28 cellular contexts compared by ENCODE assay signal in the genomic region with DNA sequence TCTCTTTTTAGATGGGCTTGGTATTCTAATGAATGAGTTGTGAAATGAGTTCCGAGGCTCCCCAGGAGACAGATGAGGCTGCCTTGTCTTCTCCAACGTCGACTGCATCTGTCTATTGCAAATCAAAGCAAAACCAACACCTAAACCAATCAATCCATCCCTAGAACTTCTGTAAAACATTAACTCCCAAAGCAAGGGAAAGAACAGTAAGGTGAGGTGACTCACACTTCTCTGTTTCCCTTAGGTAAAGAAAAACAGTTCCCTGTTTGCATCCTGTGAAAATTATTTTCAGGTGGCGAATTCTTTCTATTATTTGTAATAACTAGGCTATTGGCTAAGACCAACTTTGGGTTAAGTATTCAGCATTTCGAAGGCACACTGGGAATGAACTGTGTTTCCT.
"Had no signal": no experiment of that assay in that cellular context is flagged by ENCODE, and none has a peak within 500 bp of the region (broad histone marks: within the 10 kb centered on the region; RNA-seq: fewer than 3 reads in every experiment).

No MANE protein-coding gene starts in this region.

- H3K36me3 ChIP-seq: adrenal gland, ascending aorta, brain microvascular endothelial cell, lower lobe of right lung, thyroid gland had no signal

- H3K27me3 ChIP-seq: adrenal gland, ascending aorta, brain microvascular endothelial cell, thyroid gland had no signal

- H3K27ac Mint-ChIP-seq: activated B cell treated with CpG ODN at 0.5 μM for 24 hours; activated CD4-positive, alpha-beta T cell treated with anti-CD3 and anti-CD28 coated beads for 36 hours; activated naive CD8-positive, alpha-beta T cell; activated T-helper 2 cell treated with anti-CD3 and anti-CD28 coated beads, Interferon-gamma antibody, Interleukin-2, Interleukin-4, amounts not matched to agents 10 μg/mL and 5 μg/mL and 100 μg/mL, durations not matched to agents 14 hours and 24 hours and 36 hours; immature natural killer cell had no signal

- H3K9me3 Mint-ChIP-seq: activated T-cell treated with anti-CD3 and anti-CD28 coated beads, Interleukin-2, amount 50 U/mL, for 4 hours; activated T-helper 2 cell treated with anti-CD3 and anti-CD28 coated beads, Interferon-gamma antibody, Interleukin-2, Interleukin-4, amounts not matched to agents 10 μg/mL and 5 μg/mL and 100 μg/mL, durations not matched to agents 14 hours and 24 hours and 36 hours; immature natural killer cell had no signal

- H3K4me3 Mint-ChIP-seq: activated B cell treated with CpG ODN at 0.5 μM for 24 hours; activated CD4-positive, alpha-beta T cell treated with anti-CD3 and anti-CD28 coated beads for 36 hours; activated naive CD8-positive, alpha-beta T cell; activated T-cell treated with anti-CD3 and anti-CD28 coated beads, Interleukin-2, amount 50 U/mL, for 4 hours; immature natural killer cell; naive thymus-derived CD4-positive, alpha-beta T cell had no signal

- H3K4me3 ChIP-seq: adrenal gland, ascending aorta, lower lobe of right lung, psoas muscle, thyroid gland had no signal

- H3K36me3 Mint-ChIP-seq: activated naive CD8-positive, alpha-beta T cell; naive thymus-derived CD4-positive, alpha-beta T cell had no signal

- ATAC-seq: activated CD4-positive, alpha-beta T cell treated with anti-CD3 and anti-CD28 coated beads for 36 hours; activated T-cell treated with anti-CD3 and anti-CD28 coated beads, Interleukin-2, amount 50 U/mL, for 4 hours; esophagus mucosa; lower lobe of right lung; naive thymus-derived CD4-positive, alpha-beta T cell; psoas muscle; right cardiac atrium; stimulated activated naive CD8-positive, alpha-beta T cell treated with anti-CD3 and anti-CD28 coated beads, Interleukin-15, Interleukin-2, amounts not matched to agents 100 U/mL and 50 U/mL, for 24 hours had no signal

- H3K27ac ChIP-seq: adrenal gland, ascending aorta, brain microvascular endothelial cell, lower lobe of right lung, psoas muscle, thyroid gland had no signal

- DNase-seq: activated B cell treated with CpG ODN at 0.5 μM for 24 hours; activated CD4-positive, alpha-beta T cell treated with anti-CD3 and anti-CD28 coated beads for 36 hours; activated CD4-positive, alpha-beta T cell treated with anti-CD3 and anti-CD28 coated beads, Interleukin-2, amount 50 U/mL, for 4 hours; activated CD8-positive, alpha-beta memory T cell treated with anti-CD3 and anti-CD28 coated beads for 24 hours; activated CD8-positive, alpha-beta memory T cell treated with anti-CD3 and anti-CD28 coated beads, Interleukin-2, amount 50 U/mL, for 4 hours; activated naive CD4-positive, alpha-beta T cell; activated T-cell treated with anti-CD3 and anti-CD28 coated beads, Interleukin-2, amount 50 U/mL, for 4 hours; adrenal gland; brain microvascular endothelial cell; caudate nucleus; dermis blood vessel endothelial cell; effector CD8-positive, alpha-beta T cell; foreskin melanocyte; immature natural killer cell; lower lobe of right lung; mesendoderm; naive thymus-derived CD4-positive, alpha-beta T cell; psoas muscle; right cardiac atrium; stimulated activated CD4-positive, alpha-beta T cell treated with anti-CD3 and anti-CD28 coated beads, Interleukin-12 subunit alpha, Interleukin-12 subunit beta, amount 100 ng/mL, for 4 hours; stimulated activated CD4-positive, alpha-beta T cell treated with anti-CD3 and anti-CD28 coated beads, Interleukin-4, amount 100 ng/mL, for 4 hours; stimulated activated naive CD8-positive, alpha-beta T cell treated with anti-CD3 and anti-CD28 coated beads, Interleukin-15, Interleukin-2, amounts not matched to agents 100 U/mL and 50 U/mL, for 24 hours; T-helper 1 cell; thyroid gland had no signal

- H3K4me1 ChIP-seq: adrenal gland, ascending aorta, lower lobe of right lung, psoas muscle had no signal

- H3K9me3 ChIP-seq: adrenal gland, ascending aorta, lower lobe of right lung, psoas muscle, thyroid gland had no signal

- H3K4me1 Mint-ChIP-seq: activated B cell treated with CpG ODN at 0.5 μM for 24 hours; activated CD4-positive, alpha-beta T cell treated with anti-CD3 and anti-CD28 coated beads for 36 hours; immature natural killer cell; naive thymus-derived CD4-positive, alpha-beta T cell had no signal
